Comparison of ENCODE assay signal across 37 cellular contexts in genomic region chr7:137403282-137403681, GRCh38. TPM values are rescaled to one million over a fixed set of nuclear protein-coding genes. Genes with fewer than 3 reads are reported as not detected.
DNase-seq lines count a peak whose midpoint lies in the region; ATAC-seq, FAIRE-seq and TF ChIP-seq lines count a peak whose summit lies in the region.
"Had no signal": no experiment of that assay in that cellular context is flagged by ENCODE, and none has a peak within 500 bp of the region (broad histone marks: within the 10 kb centered on the region; RNA-seq: fewer than 3 reads in every experiment).

No MANE protein-coding gene starts in this region.

- H3K23me2 ChIP-seq in H1 (ENCODE audit: low read depth, low read length): no peaks in the 10 kb centered on the region

- no peaks in the 10 kb centered on the region for H3K79me2 ChIP-seq in H1 (ENCODE audit: control insufficient read depth in 1 of 2, insufficient read depth in 2 of 2, low read length in 2 of 2)
- H3K79me2 ChIP-seq: parathyroid adenoma had no signal

- H2BK120ac ChIP-seq in H1 (replicated peaks; ENCODE audit: low read depth, low read length): no peak overlapping the region

- H3K27ac ChIP-seq in cardiac muscle cell: peak overlapping the region; percentile 1
- no peak overlapping the region for H3K27ac ChIP-seq in H1 (ENCODE audit: low read depth, low read length)
- H3K27ac ChIP-seq: A549, GM23248, parathyroid adenoma, PC-9, right atrium auricular region, thoracic aorta, uterus had no signal

- TF ChIP-seq CTCF in cardiac muscle cell (IDR thresholded peaks at IDR 0.05; ENCODE audit: low read depth, low read length): no peak
- TF ChIP-seq CTCF in H1 (IDR thresholded peaks at IDR 0.05; ENCODE audit: control extremely low read depth in 1 of 3, insufficient read depth in 1 of 3, low read depth in 1 of 3, low read length in 3 of 3): no peak

- H3K14ac ChIP-seq in H1 (ENCODE audit: insufficient read length): no peak overlapping the region

- H3K18ac ChIP-seq in H1 (ENCODE audit: extremely low read depth, low read length): peak overlapping the region; percentile 40; the same call in 1 of the 2 replicates

- peak overlapping the region; percentile 65; the same call in 1 of the 2 replicates for H2BK15ac ChIP-seq in H1 (ENCODE audit: low read length)

- POLR2A ChIA-PET in H1 (lab: Charles Lee; ENCODE audit: partially characterized antibody): no interaction called here

- H2BK12ac ChIP-seq in H1 (ENCODE audit: low read depth, low read length): peak overlapping the region; percentile 64; the same call in 1 of the 2 replicates

- ATAC-seq in Right ventricle myocardium superior (ENCODE audit: poor library complexity) (no peak), left colon (no peak), HG03439 (IDR thresholded peaks at IDR 0.05; ENCODE audit: unreplicated experiment) (no peak)
- ATAC-seq: A549, left lobe of liver had no signal

- peak overlapping the region; percentile 73 for H2AFZ ChIP-seq in H1 (ENCODE audit: low read length)
- H2AFZ ChIP-seq: GM23248, parathyroid adenoma, PC-9 had no signal

- no peak overlapping the region for H2AK5ac ChIP-seq in H1 (ENCODE audit: low read depth, low read length)

- H3K27me3 ChIP-seq in cardiac muscle cell (no peaks in the 10 kb centered on the region), H1 (replicated peaks in 1 of 4; ENCODE audit: control insufficient read depth in 3 of 4, extremely low read depth in 1 of 4, insufficient read depth in 3 of 4, low read length in 3 of 4) (no peaks in the 10 kb centered on the region)
- H3K27me3 ChIP-seq: right atrium auricular region, uterus had no signal

- H4K91ac ChIP-seq in H1 (replicated peaks; ENCODE audit: insufficient read length, low read length): peak overlapping the region; percentile 12

- no peak overlapping the region for H2BK5ac ChIP-seq in H1 (ENCODE audit: low read depth, low read length)

- no peak overlapping the region for H4K5ac ChIP-seq in H1 (ENCODE audit: insufficient read length, low read depth, low read length)

- no peak for TF ChIP-seq POLR2A in H1 (IDR thresholded peaks at IDR 0.05; ENCODE audit: control extremely low read depth in 1 of 2, low read depth in 2 of 2, low read length in 2 of 2)

- H3K23ac ChIP-seq in H1 (ENCODE audit: insufficient read length): no peak overlapping the region

- no peak overlapping the region for H2BK20ac ChIP-seq in H1 (ENCODE audit: low read length)

- H3K9me3 ChIP-seq in cardiac muscle cell (ENCODE audit: low read depth): no peaks in the 10 kb centered on the region
- H3K9me3 ChIP-seq in H1 (ENCODE audit: insufficient read depth in 2 of 2, low read depth in 1 of 2, low read length in 1 of 2): no peaks in the 10 kb centered on the region; a peak in 1 of 4 replicates
- H3K9me3 ChIP-seq: A549, right atrium auricular region, thoracic aorta, uterus had no signal

- no peak overlapping the region for H3K4ac ChIP-seq in H1 (replicated peaks; ENCODE audit: insufficient read length, low read depth, low read length)

- no peak overlapping the region for H4K8ac ChIP-seq in H1 (ENCODE audit: extremely low read depth, insufficient read depth, low read length)

- intact Hi-C loops in Right ventricle myocardium superior (cut with DNase I): no loop called here
- intact Hi-C loops in left colon (cut with DNase I, micrococcal nuclease): no loop called here

- CTCF ChIA-PET in H1 (lab: Charles Lee; ENCODE audit: partially characterized antibody): no interaction called here

- peaks cover 12% of the 10 kb centered on the region for H3K36me3 ChIP-seq in cardiac muscle cell
- no peaks in the 10 kb centered on the region; a peak in 1 of 8 replicates for H3K36me3 ChIP-seq in H1 (ENCODE audit: control insufficient read depth in 2 of 4, insufficient read depth in 4 of 4, low read length in 3 of 4)
- H3K36me3 ChIP-seq: right atrium auricular region, thoracic aorta, uterus had no signal

- H3K4me1 ChIP-seq in cardiac muscle cell (ENCODE audit: low read depth): peaks cover 39% of the 10 kb centered on the region
- H3K4me1 ChIP-seq in H1 (replicated peaks in 1 of 4; ENCODE audit: control insufficient read depth in 3 of 4, insufficient read depth in 4 of 4, low read length in 3 of 4): peaks cover 0 to 7% (median 3%) of the 10 kb centered on the region in 4 experiments; a peak in 3 of 7 replicates
- H3K4me1 ChIP-seq: A549, parathyroid adenoma, right atrium auricular region, uterus had no signal

- no peaks in the 10 kb centered on the region for H3K79me1 ChIP-seq in H1 (ENCODE audit: low read depth, low read length)

- WGBS in H1 (ENCODE audit: extremely low coverage in 1 of 2, insufficient coverage in 1 of 2, insufficient read length in 1 of 2, insufficient replicate concordance in 2 of 2, low coverage in 1 of 2, low lambda C conversion rate in 2 of 2, missing lambda C conversion rate in 1 of 2), 2 experiments: 12% methylated on average over 4 of the region's 4 CpGs; no CpG with 5 or more reads in 1 of the 2 experiments

- H3K56ac ChIP-seq in H1 (replicated peaks; ENCODE audit: insufficient read length, low read depth, low read length): no peak overlapping the region

- no peak for TF ChIP-seq RAD21 in H1 (IDR thresholded peaks at IDR 0.05 in 1 of 2, conservative IDR thresholded peaks at IDR 0.05 in 1 of 2; ENCODE audit: low read depth in 2 of 2, low read length in 2 of 2)

- no peak overlapping the region for H3K9ac ChIP-seq in H1 (replicated peaks in 1 of 4; ENCODE audit: extremely low read depth in 1 of 4, low read depth in 3 of 4, low read length in 3 of 4)
- H3K9ac ChIP-seq: GM23248, parathyroid adenoma had no signal

- FAIRE-seq in H1 (lab: Jason Lieb, UNC): no peak
- FAIRE-seq: A549, HTR-8/SVneo had no signal

- H3K4me3 ChIP-seq in cardiac muscle cell (no peak overlapping the region), H1 (ENCODE audit: extremely low read depth in 1 of 4, insufficient read depth in 2 of 4, low read depth in 3 of 4, low read length in 4 of 4) (peak overlapping the region; percentile 14 to 52 (median 26); a peak in 7 of 8 replicates)
- H3K4me3 ChIP-seq: A549, GM23248, PC-9, right atrium auricular region, smooth muscle cell, thoracic aorta, uterus had no signal

- no peak for DNase-seq in cardiac muscle cell (ENCODE audit: low read depth in 1 of 2, low spot score in 1 of 2)
- DNase-seq in Right ventricle myocardium superior: no peak
- DNase-seq in H1 (ENCODE audit: low read depth in 1 of 2, low spot score in 2 of 2): no peak
- DNase-seq in iPS-NIHi7 (ENCODE audit: extremely low spot score): peak; percentile 26
- DNase-seq in left colon: no peak
- no peak for DNase-seq in A172 (ENCODE audit: low spot score)
- DNase-seq in stimulated activated CD4-positive, alpha-beta T cell treated with anti-CD3 and anti-CD28 coated beads, Interleukin-2, amount 100 ng/mL, for 48 hours: no peak
- DNase-seq: activated CD4-positive, alpha-beta memory T cell treated with anti-CD3 and anti-CD28 coated beads, Interleukin-2, amount 10 ng/mL, durations not matched to agents 7 days and 5 days; activated CD4-positive, alpha-beta T cell treated with anti-CD3 and anti-CD28 coated beads for 1 hour; activated CD8-positive, alpha-beta memory T cell treated with anti-CD3 and anti-CD28 coated beads, Interleukin-2, amount 50 U/mL, for 48 hours; activated naive CD4-positive, alpha-beta T cell treated with anti-CD3 and anti-CD28 coated beads for 36 hours; AML-193; CD4-positive, alpha-beta T cell; effector CD8-positive, alpha-beta T cell; glutamatergic neuron; GM23248; MM.1S; NCI-H1105 treated with DMSO at 0.1 percent for 48 hours; NCI-H187 treated with DMSO at 0.1 percent for 48 hours; NCI-H226; NCI-H526 treated with DMSO at 0.1 percent for 48 hours; NK-92 treated with Interleukin-12 subunit alpha and Interleukin-12 subunit beta, amount 100 ng/mL, for 24 hours; PC-9; SHP77; stimulated activated CD4-positive, alpha-beta T cell treated with anti-CD3 and anti-CD28 coated beads, Interleukin-2, amount 100 ng/mL, for 24 hours; stimulated activated CD8-positive, alpha-beta memory T cell treated with anti-CD3 and anti-CD28 coated beads, Interleukin-4, amount 100 ng/mL, for 48 hours; T-helper 2 cell; uterus had no signal

- H4K20me1 ChIP-seq in H1 (replicated peaks in 1 of 2; ENCODE audit: control insufficient read depth in 1 of 2, insufficient read depth in 2 of 2, low read length in 2 of 2): no peaks in the 10 kb centered on the region

- peak overlapping the region; percentile 70 to 84 for H3K4me2 ChIP-seq in H1 (ENCODE audit: insufficient read depth in 1 of 2, low read depth in 2 of 2, low read length in 2 of 2)
- H3K4me2 ChIP-seq: A549, PC-9, smooth muscle cell had no signal

- TF ChIP-seq EP300 in H1 (IDR thresholded peaks at IDR 0.05; ENCODE audit: borderline replicate concordance in 1 of 2, low read depth in 2 of 2, low read length in 2 of 2): no peak

TF ChIP-seq in H1, 55 proteins besides CTCF, POLR2A, EP300 and RAD21:
- TF ChIP-seq KDM4A (IDR thresholded peaks at IDR 0.05; ENCODE audit: low read depth, low read length, severe bottlenecking) (no peak), SAP30 (IDR thresholded peaks at IDR 0.05; ENCODE audit: insufficient read depth, insufficient replicate concordance, low read length) (no peak), POLR2AphosphoS5 (IDR thresholded peaks at IDR 0.05; ENCODE audit: low read depth, low read length) (no peak), SRF (IDR thresholded peaks at IDR 0.05; ENCODE audit: low read depth, low read length) (no peak), SP1 (IDR thresholded peaks at IDR 0.05; ENCODE audit: low read depth, low read length) (no peak), EZH2 (IDR thresholded peaks at IDR 0.05; ENCODE audit: low read depth, low read length, severe bottlenecking) (no peak), TBP (IDR thresholded peaks at IDR 0.05; ENCODE audit: low read depth, low read length) (no peak), CEBPB (IDR thresholded peaks at IDR 0.05; ENCODE audit: low read depth, low read length) (no peak)

RNA-seq across cellular contexts. Expression of gene PTN, which starts 59.7 kb away (rescaled TPM):
- total RNA-seq in cardiac muscle cell: 82.1 and 183 TPM in 2 replicates
- 68.5 and 125 TPM in 2 replicates for polyA plus RNA-seq in cardiac muscle cell
- total RNA-seq in Right ventricle myocardium superior: 18.8 TPM
- total RNA-seq in H1 (2021; fragmentation: NEBNext Ultra II Directional; extraction: Animal tissue kit (Norgen Biotek cat#: 25700)): 27.8 and 28.6 TPM in 2 replicates
- 13.3 and 23.1 TPM in 2 replicates for polyA plus RNA-seq in H1 (2011; rRNA removed)
- 39.0 TPM for polyA plus RNA-seq in H1 (2011; cell fraction: cytosol; rRNA removed)
- polyA plus RNA-seq in H1 (2011; cell fraction: nucleus; rRNA removed): 18.0 TPM
- polyA plus RNA-seq in H1 (2012, experiment 1 of 2): 38.8 to 45.7 TPM (median 39.4 TPM) in 4 replicates
- polyA plus RNA-seq in H1 (2012, experiment 2 of 2): 8.6 TPM
- 76.2 TPM for polyA plus RNA-seq in H1 (2013, experiment 1 of 2)
- polyA plus RNA-seq in H1 (2013, experiment 2 of 2): 91.4 TPM
- polyA minus RNA-seq in H1 (2011; rRNA and poly(A)+ RNA removed): 11.2 and 15.1 TPM in 2 replicates
- polyA minus RNA-seq in H1 (2011; cell fraction: cytosol; rRNA and poly(A)+ RNA removed): 13.0 TPM
- 12.9 TPM for polyA minus RNA-seq in H1 (2011; cell fraction: nucleus; rRNA and poly(A)+ RNA removed)
- total RNA-seq in left colon: 1 to 10 TPM; 1.3 to 5.4 TPM
- total RNA-seq in A172 (2014; rRNA removed; shearing (Covaris generic)): 11.9 and 12.5 TPM in 2 replicates
- total RNA-seq: activated CD4-positive, alpha-beta memory T cell treated with anti-CD3 and anti-CD28 coated beads, Interleukin-2, amount 10 ng/mL, durations not matched to agents 7 days and 5 days; activated naive CD4-positive, alpha-beta T cell treated with anti-CD3 and anti-CD28 coated beads for 36 hours; activated T-helper 1 cell treated with anti-CD3 and anti-CD28 coated beads, Interleukin-12 subunit alpha, Interleukin-12 subunit beta, Interleukin-2, Interleukin-4 antibody, amounts not matched to agents 30 ng/mL and 10 ng/mL and 1 ng/mL, durations not matched to agents 14 hours and 24 hours and 36 hours; CD4-positive, alpha-beta T cell had no signal
- polyA plus RNA-seq: A549 had no signal
